ENCODE assay signal across 9 cellular contexts in the genomic region with DNA sequence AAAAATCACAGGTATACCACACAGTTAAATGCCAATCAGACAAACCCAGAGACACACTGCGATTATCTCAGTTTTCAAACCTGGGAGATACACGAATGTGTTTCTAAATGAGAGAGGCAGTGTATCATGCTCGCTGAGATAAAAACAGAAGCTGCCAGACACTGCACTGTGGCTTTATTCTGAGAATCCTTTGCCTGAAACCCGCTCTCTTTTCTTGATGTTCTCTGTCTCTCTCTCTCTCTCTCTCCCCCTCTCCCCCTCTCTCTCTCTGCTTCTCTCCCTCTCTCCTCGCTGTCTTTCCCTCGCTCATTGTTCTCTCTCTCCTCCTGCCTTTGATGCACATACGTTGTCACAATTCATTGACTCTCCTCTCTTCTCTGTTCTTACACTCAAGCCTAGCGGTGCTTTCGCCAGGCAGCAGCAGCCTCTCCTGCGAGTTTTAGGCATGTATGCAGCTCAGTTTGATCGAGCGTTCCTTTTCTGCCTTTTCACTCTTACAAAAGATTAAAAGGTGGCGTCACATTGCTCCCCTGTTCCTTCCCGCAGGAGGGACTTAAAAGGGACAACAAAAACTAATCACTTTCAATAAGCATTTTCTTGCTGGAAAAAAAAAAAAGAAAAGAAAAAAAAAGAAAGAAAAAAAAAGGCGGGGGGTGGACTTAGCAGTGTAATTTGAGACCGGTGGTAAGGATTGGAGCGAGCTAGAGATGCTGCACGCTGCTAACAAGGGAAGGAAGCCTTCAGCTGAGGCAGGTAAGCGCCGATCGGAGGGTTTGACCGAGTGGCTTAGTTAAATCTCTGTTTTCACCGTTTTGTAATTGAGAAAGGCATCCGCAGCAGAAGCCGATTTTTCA.
DNase-seq lines count a peak whose midpoint lies in the region; ATAC-seq and TF ChIP-seq lines count a peak whose summit lies in the region.
"Had no signal": no experiment of that assay in that cellular context is flagged by ENCODE, and none has a peak within 500 bp of the region (broad histone marks: within the 10 kb centered on the region; RNA-seq: fewer than 3 reads in every experiment).

No MANE protein-coding gene starts in this region.

- H3K4me3 ChIP-seq in esophagus squamous epithelium (peak overlapping the region in 3 of 4 donors; percentile 19 to 42 (median 27)), ovary (peak overlapping the region; percentile 16)

- intact Hi-C loops in esophagus squamous epithelium (cut with DNase I) = no loop called here
- intact Hi-C loops in ovary (cut with DNase I) = no loop called here

- H3K9me3 Mint-ChIP-seq in activated naive CD4-positive, alpha-beta T cell treated with anti-CD3 and anti-CD28 coated beads, Interleukin-2, amount 10 ng/mL, durations not matched to agents 7 days and 5 days = no peaks in the 10 kb centered on the region
- H3K9me3 Mint-ChIP-seq: dendritic cell treated with granulocyte-macrophage colony-stimulating factor and Interleukin-4, amounts not matched to agents 40 ng/mL and 50 ng/mL, for 4 days had no signal

- H3K36me3 ChIP-seq in esophagus squamous epithelium (no peaks in the 10 kb centered on the region), ovary (no peaks in the 10 kb centered on the region)

- ATAC-seq in HG02642 (IDR thresholded peaks at IDR 0.05; ENCODE audit: poor library complexity, unreplicated experiment) = no peak
- ATAC-seq in GM19351 (IDR thresholded peaks at IDR 0.05; ENCODE audit: unreplicated experiment) = no peak

- no peak overlapping the region for H3K27ac ChIP-seq in esophagus squamous epithelium
- no peak overlapping the region for H3K27ac ChIP-seq in ovary

- H3K36me3 Mint-ChIP-seq in activated naive CD4-positive, alpha-beta T cell treated with anti-CD3 and anti-CD28 coated beads, Interleukin-2, amount 10 ng/mL, durations not matched to agents 7 days and 5 days = no peaks in the 10 kb centered on the region

- H3K4me1 ChIP-seq in esophagus squamous epithelium (peaks cover 0 to 15% (median 11%) of the 10 kb centered on the region in 3 donors), ovary (ENCODE audit: insufficient read depth) (no peaks in the 10 kb centered on the region)

- DNase-seq in EL (peak; percentile 45), NCI-H526 treated with DMSO at 0.1 percent for 48 hours (lab: John Stamatoyannopoulos, UW) (peak; percentile 75), esophagus squamous epithelium (lab: John Stamatoyannopoulos, UW) (no peak), ovary (peak in 2 of 5 donors; percentile 9 to 15), NOMO-1 treated with DMSO at 0.1 percent for 48 hours (lab: John Stamatoyannopoulos, UW; ENCODE audit: unreplicated experiment) (no peak)
- DNase-seq in activated naive CD4-positive, alpha-beta T cell treated with anti-CD3 and anti-CD28 coated beads, Interleukin-2, amount 10 ng/mL, durations not matched to agents 7 days and 5 days = no peak

- peaks cover 0 to 81% (median 0%) of the 10 kb centered on the region in 4 donors for H3K27me3 ChIP-seq in esophagus squamous epithelium
- no peaks in the 10 kb centered on the region for H3K27me3 ChIP-seq in ovary

- no peak for TF ChIP-seq POLR2A in esophagus squamous epithelium (IDR thresholded peaks at IDR 0.05)
- no peak for TF ChIP-seq POLR2A in ovary (IDR thresholded peaks at IDR 0.05)

- no peak overlapping the region for H3K4me3 Mint-ChIP-seq in activated naive CD4-positive, alpha-beta T cell treated with anti-CD3 and anti-CD28 coated beads, Interleukin-2, amount 10 ng/mL, durations not matched to agents 7 days and 5 days
- H3K4me3 Mint-ChIP-seq: dendritic cell treated with granulocyte-macrophage colony-stimulating factor and Interleukin-4, amounts not matched to agents 40 ng/mL and 50 ng/mL, for 4 days had no signal

- TF ChIP-seq CTCF in esophagus squamous epithelium (IDR thresholded peaks at IDR 0.05) = no peak
- no peak for TF ChIP-seq CTCF in ovary (IDR thresholded peaks at IDR 0.05)

- no peak overlapping the region for H3K27ac Mint-ChIP-seq in activated naive CD4-positive, alpha-beta T cell treated with anti-CD3 and anti-CD28 coated beads, Interleukin-2, amount 10 ng/mL, durations not matched to agents 7 days and 5 days
- H3K27ac Mint-ChIP-seq: dendritic cell treated with granulocyte-macrophage colony-stimulating factor and Interleukin-4, amounts not matched to agents 40 ng/mL and 50 ng/mL, for 4 days had no signal

- H3K4me1 Mint-ChIP-seq in activated naive CD4-positive, alpha-beta T cell treated with anti-CD3 and anti-CD28 coated beads, Interleukin-2, amount 10 ng/mL, durations not matched to agents 7 days and 5 days = no peaks in the 10 kb centered on the region

- TF ChIP-seq EP300 in ovary (IDR thresholded peaks at IDR 0.05) = no peak

- CTCF ChIA-PET in activated naive CD4-positive, alpha-beta T cell treated with anti-CD3 and anti-CD28 coated beads, Interleukin-2, amount 10 ng/mL, durations not matched to agents 7 days and 5 days (lab: Charles Lee) = no interaction called here

- H3K9me3 ChIP-seq in esophagus squamous epithelium (no peaks in the 10 kb centered on the region), ovary (no peaks in the 10 kb centered on the region)

- H3K27me3 Mint-ChIP-seq in activated naive CD4-positive, alpha-beta T cell treated with anti-CD3 and anti-CD28 coated beads, Interleukin-2, amount 10 ng/mL, durations not matched to agents 7 days and 5 days = peaks cover 9% of the 10 kb centered on the region

- 3 to 6% methylated on average over 25 of the region's 25 CpGs for WGBS in esophagus squamous epithelium, 2 donors
- WGBS in ovary, 3 donors = 1% methylated on average over 25 of the region's 25 CpGs

Comparison
In these comparisons a context has a peak if more than half of its experiments do, and no peak if none do; other contexts are left out.
1. DNase-seq: peak in EL (single experiment) and NCI-H526 treated with DMSO at 0.1 percent for 48 hours (single experiment); none in esophagus squamous epithelium (single experiment), NOMO-1 treated with DMSO at 0.1 percent for 48 hours (single experiment) and activated naive CD4-positive, alpha-beta T cell treated with anti-CD3 and anti-CD28 coated beads, Interleukin-2, amount 10 ng/mL, durations not matched to agents 7 days and 5 days (single experiment).